ENCODE assay signal across 12 cellular contexts in the genomic region with DNA sequence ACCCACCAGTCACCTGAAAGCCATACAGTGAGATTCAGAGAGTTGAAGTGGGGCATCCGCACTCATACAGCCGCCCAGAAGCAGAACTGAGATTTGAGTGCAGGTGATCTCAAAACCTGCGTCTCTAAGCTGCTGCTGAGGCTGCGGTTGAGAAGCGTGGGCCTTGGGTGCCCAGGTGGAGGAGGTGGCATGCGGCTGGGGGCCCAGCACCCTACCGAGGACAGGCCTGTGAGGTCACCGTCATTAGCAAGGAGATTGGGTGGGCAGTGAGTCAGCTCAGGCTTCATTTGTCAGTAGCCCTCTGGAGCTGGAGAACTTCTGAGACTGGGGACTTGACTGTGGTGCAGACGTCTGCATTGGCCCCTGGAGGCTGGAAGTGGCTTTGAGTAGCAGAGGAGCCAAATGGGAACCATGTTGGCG. TPM values are rescaled to one million over a fixed set of nuclear protein-coding genes. Genes with fewer than 3 reads are reported as not detected.
DNase-seq lines count a peak whose midpoint lies in the region; ATAC-seq, FAIRE-seq and TF ChIP-seq lines count a peak whose summit lies in the region.
"Had no signal": no experiment of that assay in that cellular context is flagged by ENCODE, and none has a peak within 500 bp of the region (broad histone marks: within the 10 kb centered on the region; RNA-seq: fewer than 3 reads in every experiment).

No MANE protein-coding gene starts in this region.

- H3K27me3 ChIP-seq in brain microvascular endothelial cell (replicated peaks), result no peaks in the 10 kb centered on the region
- H3K27me3 ChIP-seq: tibial artery had no signal

- CTCF ChIA-PET in activated CD4-positive, alpha-beta T cell treated with anti-CD3 and anti-CD28 coated beads, Interleukin-2, amount 10 ng/mL, durations not matched to agents 7 days and 5 days (lab: Charles Lee), result interaction anchor here (0.8 to 1.2 kb wide), 4 partner anchors 10 to 97 kb away, joined by 3 to 4 read pairs (median 3); no protein-coding TSS in a partner anchor

- no peaks in the 10 kb centered on the region for H3K9me3 ChIP-seq in kidney (ENCODE audit: control insufficient read depth in 1 of 2, low read length in 2 of 2)
- H3K9me3 ChIP-seq: tibial artery had no signal

- no peak overlapping the region for H3K4me3 ChIP-seq in brain microvascular endothelial cell (ENCODE audit: low read depth, low read length)
- H3K4me3 ChIP-seq in kidney (ENCODE audit: low read length in 2 of 2), result no peak overlapping the region
- H3K4me3 ChIP-seq: tibial artery had no signal

- H3K36me3 ChIP-seq in brain microvascular endothelial cell (replicated peaks) (no peaks in the 10 kb centered on the region), kidney (ENCODE audit: control insufficient read depth in 1 of 2, insufficient read depth in 2 of 2, low read length in 2 of 2) (no peaks in the 10 kb centered on the region)
- H3K36me3 ChIP-seq: tibial artery had no signal

- H3K4me3 Mint-ChIP-seq in activated CD4-positive, alpha-beta T cell treated with anti-CD3 and anti-CD28 coated beads, Interleukin-2, amount 10 ng/mL, durations not matched to agents 7 days and 5 days, result no peak overlapping the region

- no peaks in the 10 kb centered on the region for H3K36me3 Mint-ChIP-seq in activated CD4-positive, alpha-beta T cell treated with anti-CD3 and anti-CD28 coated beads, Interleukin-2, amount 10 ng/mL, durations not matched to agents 7 days and 5 days (ENCODE audit: low read depth)

- TF ChIP-seq POLR2A in GM18505 (IDR thresholded peaks at IDR 0.05; ENCODE audit: borderline replicate concordance, extremely low read depth, insufficient read depth, insufficient read length), result no peak

- no peak overlapping the region for H3K27ac Mint-ChIP-seq in activated CD4-positive, alpha-beta T cell treated with anti-CD3 and anti-CD28 coated beads, Interleukin-2, amount 10 ng/mL, durations not matched to agents 7 days and 5 days

- DNase-seq in brain microvascular endothelial cell, result no peak
- DNase-seq in kidney, result no peak
- no peak for DNase-seq in C1 segment of cervical spinal cord (lab: John Stamatoyannopoulos, UW)
- no peak for DNase-seq in activated CD4-positive, alpha-beta T cell treated with anti-CD3 and anti-CD28 coated beads, Interleukin-2, amount 10 ng/mL, durations not matched to agents 7 days and 5 days
- DNase-seq in stimulated activated CD4-positive, alpha-beta T cell treated with anti-CD3 and anti-CD28 coated beads, Interleukin-4, amount 100 ng/mL, for 1 hour, result no peak
- DNase-seq: left cardiac atrium, SHP77 treated with DMSO at 0.1 percent for 48 hours, tibial artery had no signal

- POLR2A ChIA-PET in activated CD4-positive, alpha-beta T cell treated with anti-CD3 and anti-CD28 coated beads, Interleukin-2, amount 10 ng/mL, durations not matched to agents 7 days and 5 days (lab: Charles Lee), result no interaction called here

- intact Hi-C loops in kidney (cut with DNase I), result no loop called here

- H3K4me1 Mint-ChIP-seq in activated CD4-positive, alpha-beta T cell treated with anti-CD3 and anti-CD28 coated beads, Interleukin-2, amount 10 ng/mL, durations not matched to agents 7 days and 5 days, result peaks cover 28% of the 10 kb centered on the region

- peak overlapping the region in 1 of 2 donors; percentile 38 for H3K9ac ChIP-seq in kidney (ENCODE audit: low read length in 2 of 2)
- H3K9ac ChIP-seq: KMS-11 had no signal

- peak; percentile 79 for ATAC-seq in GM18505 (IDR thresholded peaks at IDR 0.05; ENCODE audit: unreplicated experiment)
- ATAC-seq in GM21447 (IDR thresholded peaks at IDR 0.05; ENCODE audit: unreplicated experiment), result peak; percentile 81
- ATAC-seq in HG03159 (IDR thresholded peaks at IDR 0.05; ENCODE audit: unreplicated experiment), result peak; percentile 90
- ATAC-seq: left cardiac atrium had no signal

- no peak overlapping the region for H3K27ac ChIP-seq in brain microvascular endothelial cell
- peak overlapping the region in 1 of 2 donors; percentile 73 for H3K27ac ChIP-seq in kidney (ENCODE audit: low read depth in 2 of 2, low read length in 2 of 2)
- H3K27ac ChIP-seq: KMS-11, tibial artery had no signal

- TF ChIP-seq CTCF in brain microvascular endothelial cell (IDR thresholded peaks at IDR 0.05; ENCODE audit: low read depth, low read length, missing control alignments) (peak; percentile 9), kidney (IDR thresholded peaks at IDR 0.05; ENCODE audit: borderline replicate concordance, extremely low read depth, insufficient read depth) (no peak)

- H3K27me3 Mint-ChIP-seq in activated CD4-positive, alpha-beta T cell treated with anti-CD3 and anti-CD28 coated beads, Interleukin-2, amount 10 ng/mL, durations not matched to agents 7 days and 5 days, result no peaks in the 10 kb centered on the region

- H3K9me3 Mint-ChIP-seq in activated CD4-positive, alpha-beta T cell treated with anti-CD3 and anti-CD28 coated beads, Interleukin-2, amount 10 ng/mL, durations not matched to agents 7 days and 5 days, result no peaks in the 10 kb centered on the region

- no peak for FAIRE-seq in kidney (lab: Jason Lieb, UNC)

- in situ Hi-C loops in brain microvascular endothelial cell (cut with HindIII; ENCODE audit: low pct_ligation_motif_present, low sequenced_read_pairs), result no loop called here

- H3K4me1 ChIP-seq in kidney (ENCODE audit: control insufficient read depth in 1 of 2, insufficient read depth in 1 of 2, low read depth in 1 of 2, low read length in 2 of 2), result peaks cover 75 to 84% of the 10 kb centered on the region in 2 donors

RNA-seq across cellular contexts. Expression of gene ZMIZ1, which starts 29.8 kb away (rescaled TPM):
- total RNA-seq in kidney, result 97.6 TPM
- polyA plus RNA-seq in kidney (ENCODE audit: insufficient read depth, low read depth, low replicate concordance), result 14.2 TPM
- 10 to 100 TPM; 27.8 to 31.5 TPM for total RNA-seq in activated CD4-positive, alpha-beta T cell treated with anti-CD3 and anti-CD28 coated beads, Interleukin-2, amount 10 ng/mL, durations not matched to agents 7 days and 5 days
